14 cellular contexts compared by ENCODE assay signal in genomic region chr1:23627065-23627464, GRCh38.
DNase-seq lines count a peak whose midpoint lies in the region; ATAC-seq and FAIRE-seq lines count a peak whose summit lies in the region.
"Had no signal": no experiment of that assay in that cellular context is flagged by ENCODE, and none has a peak within 500 bp of the region (broad histone marks: within the 10 kb centered on the region; RNA-seq: fewer than 3 reads in every experiment).

No MANE protein-coding gene starts in this region.

- H3K9me3 ChIP-seq in T-helper 17 cell (ENCODE audit: control insufficient read depth, low read length, poor library complexity, severe bottlenecking): no peaks in the 10 kb centered on the region
- H3K9me3 ChIP-seq in endocrine pancreas (ENCODE audit: control insufficient read depth, low read length): no peaks in the 10 kb centered on the region

- H3K9me3 Mint-ChIP-seq in stimulated activated effector memory CD8-positive, alpha-beta T cell treated with anti-CD3 and anti-CD28 coated beads, Interleukin-12 subunit alpha, Interleukin-12 subunit beta, amount 100 ng/mL, for 72 hours: peaks cover 8% of the 10 kb centered on the region

- H3K9ac ChIP-seq in endocrine pancreas (ENCODE audit: control insufficient read depth, insufficient read depth, low read length): no peak overlapping the region

- H3K36me3 ChIP-seq in endocrine pancreas (ENCODE audit: control insufficient read depth, insufficient read depth, low read length): no peaks in the 10 kb centered on the region

- peaks cover 34% of the 10 kb centered on the region for H3K4me1 Mint-ChIP-seq in T-helper 17 cell
- H3K4me1 Mint-ChIP-seq in stimulated activated effector memory CD8-positive, alpha-beta T cell treated with anti-CD3 and anti-CD28 coated beads, Interleukin-12 subunit alpha, Interleukin-12 subunit beta, amount 100 ng/mL, for 72 hours: peaks cover 42% of the 10 kb centered on the region

- H3K27me3 ChIP-seq in endocrine pancreas (ENCODE audit: control insufficient read depth, insufficient read depth, low read length): no peaks in the 10 kb centered on the region

- peaks cover 10% of the 10 kb centered on the region for H3K36me3 Mint-ChIP-seq in T-helper 17 cell (ENCODE audit: low read depth)
- peaks cover 6% of the 10 kb centered on the region for H3K36me3 Mint-ChIP-seq in stimulated activated effector memory CD8-positive, alpha-beta T cell treated with anti-CD3 and anti-CD28 coated beads, Interleukin-12 subunit alpha, Interleukin-12 subunit beta, amount 100 ng/mL, for 72 hours

- no peaks in the 10 kb centered on the region for H3K27me3 Mint-ChIP-seq in T-helper 17 cell

- H3K4me3 Mint-ChIP-seq in T-helper 17 cell: peak overlapping the region; percentile 99
- H3K4me3 Mint-ChIP-seq in stimulated activated effector memory CD8-positive, alpha-beta T cell treated with anti-CD3 and anti-CD28 coated beads, Interleukin-12 subunit alpha, Interleukin-12 subunit beta, amount 100 ng/mL, for 72 hours: peak overlapping the region; percentile 59
- H3K4me3 Mint-ChIP-seq: neural crest cell had no signal

- no peaks in the 10 kb centered on the region for H3K4me1 ChIP-seq in endocrine pancreas (ENCODE audit: control insufficient read depth, insufficient read depth, low read length)

- H3K27ac Mint-ChIP-seq in T-helper 17 cell: peak overlapping the region; percentile 96
- H3K27ac Mint-ChIP-seq in stimulated activated effector memory CD8-positive, alpha-beta T cell treated with anti-CD3 and anti-CD28 coated beads, Interleukin-12 subunit alpha, Interleukin-12 subunit beta, amount 100 ng/mL, for 72 hours: no peak overlapping the region

- FAIRE-seq in frontal cortex (lab: Jason Lieb, UNC): no peak

- H3K4me3 ChIP-seq in endocrine pancreas (ENCODE audit: control insufficient read depth, insufficient read depth, low read length): peak overlapping the region; percentile 35

- ATAC-seq in T-helper 17 cell (peak; percentile 76), GM21576 (IDR thresholded peaks at IDR 0.05; ENCODE audit: unreplicated experiment) (no peak)
- ATAC-seq in stimulated activated effector memory CD8-positive, alpha-beta T cell treated with anti-CD3 and anti-CD28 coated beads, Interleukin-12 subunit alpha, Interleukin-12 subunit beta, amount 100 ng/mL, for 72 hours: no peak

- intact Hi-C loops in head of caudate nucleus (cut with DNase I): no loop called here

- peak; percentile 62 for DNase-seq in DMS53 (lab: John Stamatoyannopoulos, UW)
- no peak for DNase-seq in DMS53 treated with DMSO at 0.1 percent for 48 hours (lab: John Stamatoyannopoulos, UW; ENCODE audit: unreplicated experiment)
- DNase-seq in T-helper 17 cell: no peak
- DNase-seq in stimulated activated effector memory CD8-positive, alpha-beta T cell treated with anti-CD3 and anti-CD28 coated beads, Interleukin-12 subunit alpha, Interleukin-12 subunit beta, amount 100 ng/mL, for 72 hours (ENCODE audit: low spot score in 2 of 2): no peak
- no peak for DNase-seq in head of caudate nucleus
- no peak for DNase-seq in frontal cortex (ENCODE audit: low spot score in 2 of 2)
- DNase-seq: anterior cingulate cortex, GOT3, KG1, NCI-H2227 treated with DMSO at 0.1 percent for 48 hours, SHP77 had no signal
